ENCODE assay signal across 23 cellular contexts in the genomic region with DNA sequence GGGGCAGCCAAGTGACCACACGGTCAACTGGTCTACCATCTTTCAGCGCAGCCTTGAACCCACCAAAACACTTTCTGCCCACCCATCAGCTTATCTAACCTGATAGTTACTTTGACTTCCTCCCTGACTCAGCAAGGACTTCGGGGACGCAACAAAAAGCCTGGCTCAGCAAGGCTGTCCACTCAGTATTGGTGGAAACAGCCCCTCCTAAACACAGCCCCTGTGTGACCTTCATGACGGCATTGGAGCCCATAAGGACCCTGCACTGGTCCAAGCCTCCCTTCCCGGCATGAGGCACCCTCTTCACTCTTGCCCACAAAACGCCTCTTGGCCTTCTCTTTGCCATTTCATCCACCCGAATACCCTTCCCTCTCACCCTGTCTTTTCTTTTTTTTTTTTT. TPM values are rescaled to one million over a fixed set of nuclear protein-coding genes. Genes with fewer than 3 reads are reported as not detected.
DNase-seq lines count a peak whose midpoint lies in the region; ATAC-seq, FAIRE-seq and TF ChIP-seq lines count a peak whose summit lies in the region.
"Had no signal": no experiment of that assay in that cellular context is flagged by ENCODE, and none has a peak within 500 bp of the region (broad histone marks: within the 10 kb centered on the region; RNA-seq: fewer than 3 reads in every experiment).

No MANE protein-coding gene starts in this region.

- 85% methylated on average over 8 of the region's 8 CpGs for WGBS in liver
- 98% methylated on average over 8 of the region's 8 CpGs for WGBS in HepG2 (ENCODE audit: low lambda C conversion rate)
- WGBS in H1 (ENCODE audit: extremely low coverage in 1 of 2, insufficient coverage in 1 of 2, insufficient read length in 1 of 2, insufficient replicate concordance in 2 of 2, low coverage in 1 of 2, low lambda C conversion rate in 2 of 2, missing lambda C conversion rate in 1 of 2), 2 experiments = 91% methylated on average over 7 of the region's 8 CpGs; no CpG with 5 or more reads in 1 of the 2 experiments

- no peaks in the 10 kb centered on the region for H3K9me3 Mint-ChIP-seq in activated naive CD4-positive, alpha-beta T cell treated with anti-CD3 and anti-CD28 coated beads, Interleukin-2, amount 10 ng/mL, durations not matched to agents 7 days and 5 days
- H3K9me3 Mint-ChIP-seq: CD4-positive, alpha-beta memory T cell had no signal

- CTCF ChIA-PET in HepG2 (lab: Yijun Ruan, JAX; ENCODE audit: low intra/inter-chr PET ratio, low total read pairs) = no interaction called here
- CTCF ChIA-PET in H1 (lab: Charles Lee; ENCODE audit: partially characterized antibody) = interaction anchor here (1.1 kb wide), 1 partner anchor 105 kb away, joined by 3 read pairs; no protein-coding TSS in a partner anchor
- CTCF ChIA-PET in activated naive CD4-positive, alpha-beta T cell treated with anti-CD3 and anti-CD28 coated beads, Interleukin-2, amount 10 ng/mL, durations not matched to agents 7 days and 5 days (lab: Charles Lee) = no interaction called here

- no peak overlapping the region for H3K14ac ChIP-seq in H1 (ENCODE audit: insufficient read length)

- peak overlapping the region; percentile 60; the same call in 1 of the 2 replicates for H2BK12ac ChIP-seq in H1 (ENCODE audit: low read depth, low read length)

- H2AK5ac ChIP-seq in H1 (ENCODE audit: low read depth, low read length) = no peak overlapping the region

- no peak for TF ChIP-seq EP300 in HepG2 (IDR thresholded peaks at IDR 0.05; ENCODE audit: low read depth in 2 of 2, low read length in 2 of 2)
- TF ChIP-seq EP300 in HepG2 (CRISPR knock-in tag; IDR thresholded peaks at IDR 0.05; ENCODE audit: borderline replicate concordance) = no peak
- TF ChIP-seq EP300 in H1 (IDR thresholded peaks at IDR 0.05; ENCODE audit: borderline replicate concordance in 1 of 2, low read depth in 2 of 2, low read length in 2 of 2) = no peak

- FAIRE-seq in HepG2 (lab: Jason Lieb, UNC) (no peak), H1 (lab: Jason Lieb, UNC) (no peak)
- FAIRE-seq: A204.1, GM12892 had no signal

- no peaks in the 10 kb centered on the region; the same call in 1 of the 2 replicates for H3K23me2 ChIP-seq in H1 (ENCODE audit: low read depth, low read length)

- peaks cover 7% of the 10 kb centered on the region for H3K79me1 ChIP-seq in H1 (ENCODE audit: low read depth, low read length)

- no peak overlapping the region for H4K5ac ChIP-seq in H1 (ENCODE audit: insufficient read length, low read depth, low read length)

- H3K36me3 Mint-ChIP-seq in activated naive CD4-positive, alpha-beta T cell treated with anti-CD3 and anti-CD28 coated beads, Interleukin-2, amount 10 ng/mL, durations not matched to agents 7 days and 5 days = no peaks in the 10 kb centered on the region
- H3K36me3 Mint-ChIP-seq: CD4-positive, alpha-beta memory T cell had no signal

- in situ Hi-C loops in HepG2 (cut with HindIII; ENCODE audit: extremely low pct_ligation_motif_present, low pct_unique_long_range_greater_than_20kb) = no loop called here

- H3K4me3 ChIP-seq in liver (ENCODE audit: low read depth in 1 of 3, low read length in 3 of 3) (no peak overlapping the region), HepG2 (replicated peaks in 1 of 3; ENCODE audit: insufficient read depth in 1 of 3, low read depth in 2 of 3, low read length in 3 of 3) (no peak overlapping the region), H1 (ENCODE audit: extremely low read depth in 1 of 4, insufficient read depth in 2 of 4, low read depth in 3 of 4, low read length in 4 of 4) (no peak overlapping the region), parathyroid adenoma (ENCODE audit: low read depth, low read length) (no peak overlapping the region)
- H3K4me3 ChIP-seq: GM23248, Peyer's patch had no signal

- H4K91ac ChIP-seq in H1 (replicated peaks; ENCODE audit: insufficient read length, low read length) = no peak overlapping the region

- POLR2A ChIA-PET in HepG2 (lab: Yijun Ruan, JAX) (no interaction called here), H1 (lab: Charles Lee; ENCODE audit: partially characterized antibody) (interaction anchor here (0.6 kb wide), 1 partner anchor 46 kb away, joined by 3 read pairs; no protein-coding TSS in a partner anchor)

- H3K56ac ChIP-seq in H1 (replicated peaks; ENCODE audit: insufficient read length, low read depth, low read length) = no peak overlapping the region

- peaks cover 0 to 1% (median 0%) of the 10 kb centered on the region in 4 donors for H3K36me3 ChIP-seq in liver (ENCODE audit: control insufficient read depth in 4 of 4, insufficient read depth in 3 of 4, low read depth in 1 of 4, low read length in 3 of 4)
- peaks cover 1 to 5% of the 10 kb centered on the region in 2 experiments; a peak in 3 of 5 replicates for H3K36me3 ChIP-seq in HepG2 (replicated peaks in 1 of 2; ENCODE audit: control insufficient read depth in 1 of 2, insufficient read depth in 2 of 2, low read length in 2 of 2)
- no peaks in the 10 kb centered on the region for H3K36me3 ChIP-seq in H1 (ENCODE audit: control insufficient read depth in 2 of 4, insufficient read depth in 4 of 4, low read length in 3 of 4)
- H3K36me3 ChIP-seq in parathyroid adenoma (ENCODE audit: control insufficient read depth, insufficient read depth, low read length) = no peaks in the 10 kb centered on the region
- H3K36me3 ChIP-seq: Peyer's patch had no signal

- H3K4me3 Mint-ChIP-seq in activated naive CD4-positive, alpha-beta T cell treated with anti-CD3 and anti-CD28 coated beads, Interleukin-2, amount 10 ng/mL, durations not matched to agents 7 days and 5 days = no peak overlapping the region
- H3K4me3 Mint-ChIP-seq: HFFc6 had no signal

- TF ChIP-seq RAD21 in liver (IDR thresholded peaks at IDR 0.05) (no peak), HepG2 (CRISPR knock-in tag; IDR thresholded peaks at IDR 0.05) (no peak), H1 (IDR thresholded peaks at IDR 0.05 in 1 of 2, conservative IDR thresholded peaks at IDR 0.05 in 1 of 2; ENCODE audit: low read depth in 2 of 2, low read length in 2 of 2) (no peak)

- H3K18ac ChIP-seq in H1 (ENCODE audit: extremely low read depth, low read length) = no peak overlapping the region; the same call in 1 of the 2 replicates

- H2BK5ac ChIP-seq in H1 (ENCODE audit: low read depth, low read length) = 0 out of 2 replicates have a peak overlapping the region, but pooled peaks have one; percentile 44

- H3K27me3 ChIP-seq in liver (ENCODE audit: control insufficient read depth in 4 of 4, insufficient read depth in 4 of 4, low read length in 3 of 4) (no peaks in the 10 kb centered on the region), HepG2 (ENCODE audit: control insufficient read depth in 1 of 2, insufficient read depth in 2 of 2, low read length in 2 of 2) (no peaks in the 10 kb centered on the region), H1 (replicated peaks in 1 of 4; ENCODE audit: control insufficient read depth in 3 of 4, extremely low read depth in 1 of 4, insufficient read depth in 3 of 4, low read length in 3 of 4) (no peaks in the 10 kb centered on the region), parathyroid adenoma (ENCODE audit: control insufficient read depth, insufficient read depth, low read length) (no peaks in the 10 kb centered on the region)
- H3K27me3 ChIP-seq: Peyer's patch had no signal

- H2AFZ ChIP-seq in HepG2 (ENCODE audit: low read length) (no peak overlapping the region), H1 (ENCODE audit: low read length) (no peak overlapping the region), parathyroid adenoma (peak overlapping the region; percentile 11)
- H2AFZ ChIP-seq: GM23248 had no signal

- no peak for DNase-seq in HepG2 (ENCODE audit: low spot score)
- DNase-seq in H1 (ENCODE audit: low read depth in 1 of 2, low spot score in 2 of 2) = no peak
- no peak for DNase-seq in activated naive CD4-positive, alpha-beta T cell treated with anti-CD3 and anti-CD28 coated beads, Interleukin-2, amount 10 ng/mL, durations not matched to agents 7 days and 5 days
- DNase-seq in NCI-H2107 treated with DMSO at 0.1 percent for 48 hours (lab: John Stamatoyannopoulos, UW; ENCODE audit: unreplicated experiment) = no peak
- no peak for DNase-seq in NCI-H187 treated with DMSO at 0.1 percent for 48 hours (lab: John Stamatoyannopoulos, UW)
- DNase-seq: CD4-positive, alpha-beta memory T cell; DMS79; GM23248; HFFc6; MM.1S; NCI-H1105; NCI-H1694 treated with DMSO at 0.1 percent for 48 hours; NCI-H2171; NCI-H82; Peyer's patch; SHP77 treated with DMSO at 0.1 percent for 48 hours had no signal

- no peak overlapping the region for H2BK120ac ChIP-seq in H1 (replicated peaks; ENCODE audit: low read depth, low read length)

- H3K4me2 ChIP-seq in HepG2 (ENCODE audit: low read depth, low read length) = no peak overlapping the region
- no peak overlapping the region for H3K4me2 ChIP-seq in H1 (ENCODE audit: insufficient read depth in 1 of 2, low read depth in 2 of 2, low read length in 2 of 2)
- peak overlapping the region; percentile 55 for H3K4me2 ChIP-seq in parathyroid adenoma (ENCODE audit: low read length)
- H3K4me2 ChIP-seq: KMS-11 had no signal

- intact Hi-C loops in HepG2 (cut with micrococcal nuclease; ENCODE audit: unreplicated experiment) = no loop called here

- H3K23ac ChIP-seq in H1 (ENCODE audit: insufficient read length) = no peak overlapping the region

- peak overlapping the region; percentile 60 to 61 for H3K27ac ChIP-seq in liver (ENCODE audit: low read depth in 1 of 2, low read length in 2 of 2)
- no peak overlapping the region for H3K27ac ChIP-seq in HepG2 (ENCODE audit: extremely low read length, insufficient read depth, low read length)
- H3K27ac ChIP-seq in H1 (ENCODE audit: low read depth, low read length) = no peak overlapping the region
- peak overlapping the region; percentile 30 for H3K27ac ChIP-seq in parathyroid adenoma
- H3K27ac ChIP-seq: GM23248, HL-60, KMS-11, Peyer's patch had no signal

- TF ChIP-seq CTCF in liver (IDR thresholded peaks at IDR 0.05; ENCODE audit: low read depth, low read length, missing input control) = no peak
- no peak for TF ChIP-seq CTCF in HepG2 (CRISPR knock-in tag; IDR thresholded peaks at IDR 0.05)
- no peak for TF ChIP-seq CTCF in H1 (IDR thresholded peaks at IDR 0.05; ENCODE audit: control extremely low read depth in 1 of 3, insufficient read depth in 1 of 3, low read depth in 1 of 3, low read length in 3 of 3)
- TF ChIP-seq CTCF in parathyroid adenoma (IDR thresholded peaks at IDR 0.05) = no peak

- H4K20me1 ChIP-seq in HepG2 (ENCODE audit: insufficient read depth, low read length) (peaks cover 38% of the 10 kb centered on the region), H1 (replicated peaks in 1 of 2; ENCODE audit: control insufficient read depth in 1 of 2, insufficient read depth in 2 of 2, low read length in 2 of 2) (peaks cover 0 to 3% of the 10 kb centered on the region in 2 experiments)

- no peak for TF ChIP-seq POLR2A in HepG2 (IDR thresholded peaks at IDR 0.05; ENCODE audit: insufficient read depth in 1 of 2, low read depth in 2 of 2, low read length in 2 of 2)
- TF ChIP-seq POLR2A in H1 (IDR thresholded peaks at IDR 0.05; ENCODE audit: control extremely low read depth in 1 of 2, low read depth in 2 of 2, low read length in 2 of 2) = no peak

- H3K9me3 ChIP-seq in liver (ENCODE audit: control insufficient read depth in 4 of 4, low read length in 3 of 4) (no peaks in the 10 kb centered on the region), HepG2 (ENCODE audit: low read length) (no peaks in the 10 kb centered on the region), H1 (ENCODE audit: insufficient read depth in 2 of 2, low read depth in 1 of 2, low read length in 1 of 2) (no peaks in the 10 kb centered on the region), parathyroid adenoma (ENCODE audit: control insufficient read depth, low read length) (no peaks in the 10 kb centered on the region)
- H3K9me3 ChIP-seq: Peyer's patch had no signal

- H3K79me2 ChIP-seq in HepG2 (ENCODE audit: insufficient read depth, low read length) = peaks cover 30% of the 10 kb centered on the region
- H3K79me2 ChIP-seq in H1 (ENCODE audit: control insufficient read depth in 1 of 2, insufficient read depth in 2 of 2, low read length in 2 of 2) = peaks cover 0 to 19% of the 10 kb centered on the region in 2 experiments; a peak in 2 of 4 replicates
- H3K79me2 ChIP-seq in parathyroid adenoma = peaks cover 45% of the 10 kb centered on the region

- no peaks in the 10 kb centered on the region for H3K4me1 Mint-ChIP-seq in activated naive CD4-positive, alpha-beta T cell treated with anti-CD3 and anti-CD28 coated beads, Interleukin-2, amount 10 ng/mL, durations not matched to agents 7 days and 5 days
- H3K4me1 Mint-ChIP-seq: CD4-positive, alpha-beta memory T cell had no signal

- 0 out of 2 replicates have a peak overlapping the region, but pooled peaks have one; percentile 29 for H2BK15ac ChIP-seq in H1 (ENCODE audit: low read length)

- ATAC-seq in HepG2 = no peak
- ATAC-seq in HG03097 (IDR thresholded peaks at IDR 0.05; ENCODE audit: low FRiP score, unreplicated experiment) = no peak

- no peak overlapping the region for H2BK20ac ChIP-seq in H1 (ENCODE audit: low read length)

- BruUV-seq in HepG2 (replicated peaks; lab: Mats Ljungman, UMichigan) = no TSS peak

- no peak overlapping the region for H3K4ac ChIP-seq in H1 (replicated peaks; ENCODE audit: insufficient read length, low read depth, low read length)

- peaks cover 13% of the 10 kb centered on the region for H3K27me3 Mint-ChIP-seq in activated naive CD4-positive, alpha-beta T cell treated with anti-CD3 and anti-CD28 coated beads, Interleukin-2, amount 10 ng/mL, durations not matched to agents 7 days and 5 days

- H3K9ac ChIP-seq in liver (ENCODE audit: low read depth in 1 of 2, low read length in 2 of 2) (no peak overlapping the region), HepG2 (ENCODE audit: insufficient read depth, low read depth, low read length) (no peak overlapping the region), H1 (replicated peaks in 1 of 4; ENCODE audit: extremely low read depth in 1 of 4, low read depth in 3 of 4, low read length in 3 of 4) (no peak overlapping the region), parathyroid adenoma (no peak overlapping the region)
- H3K9ac ChIP-seq: GM23248, KMS-11 had no signal

- H3K4me1 ChIP-seq in liver (ENCODE audit: control insufficient read depth in 4 of 4, insufficient read depth in 4 of 4, low read length in 3 of 4) = peaks cover 0 to 4% (median 2%) of the 10 kb centered on the region in 4 donors
- H3K4me1 ChIP-seq in HepG2 (ENCODE audit: insufficient read depth, low read length) = peaks cover 16% of the 10 kb centered on the region
- peaks cover 0 to 6% (median 3%) of the 10 kb centered on the region in 4 experiments; a peak in 4 of 7 replicates for H3K4me1 ChIP-seq in H1 (replicated peaks in 1 of 4; ENCODE audit: control insufficient read depth in 3 of 4, insufficient read depth in 4 of 4, low read length in 3 of 4)
- peaks cover 4% of the 10 kb centered on the region for H3K4me1 ChIP-seq in parathyroid adenoma
- H3K4me1 ChIP-seq: Peyer's patch had no signal

- H3K27ac Mint-ChIP-seq in activated naive CD4-positive, alpha-beta T cell treated with anti-CD3 and anti-CD28 coated beads, Interleukin-2, amount 10 ng/mL, durations not matched to agents 7 days and 5 days = no peak overlapping the region
- H3K27ac Mint-ChIP-seq: HFFc6 had no signal

- no peak overlapping the region; the same call in 1 of the 2 replicates for H4K8ac ChIP-seq in H1 (ENCODE audit: extremely low read depth, insufficient read depth, low read length)

RNA-seq across cellular contexts. Expression of a gene that starts 39.1 kb away (rescaled TPM):
- total RNA-seq in liver (10 to 100 TPM; 68.5 to 97.5 TPM), HepG2 (2016; rRNA removed; fragmentation: Illumina TruSeq; extraction: Trizol) (13.6 and 24.2 TPM in 2 replicates)
- polyA plus RNA-seq in liver (10 to 100 TPM; 16.5 to 33.0 TPM), HepG2 (2011; rRNA removed) (25.7 and 29.8 TPM in 2 replicates), H1 (2011; rRNA removed) (13.1 and 23.0 TPM in 2 replicates)
- total RNA-seq in HepG2 (2016; cell fraction: cytosol; rRNA removed; fragmentation: Illumina TruSeq; extraction: Trizol; ENCODE audit: low read depth) = 3.7 and 4.3 TPM in 2 replicates
- total RNA-seq in HepG2 (2016; cell fraction: insoluble cytoplasmic fraction; rRNA removed; fragmentation: Illumina TruSeq; extraction: Trizol) = 10.6 and 24.2 TPM in 2 replicates
- total RNA-seq in HepG2 (2016; cell fraction: membrane; rRNA removed; fragmentation: Illumina TruSeq; extraction: Trizol) = 5.3 and 5.7 TPM in 2 replicates
- total RNA-seq in HepG2 (2016; cell fraction: nucleus; rRNA removed; fragmentation: Illumina TruSeq; extraction: Trizol) = 32.3 TPM in 2 replicates
- 12.7 and 15.7 TPM in 2 replicates for polyA plus RNA-seq in HepG2 (2011; cell fraction: cytosol; rRNA removed)
- 46.8 and 48.9 TPM in 2 replicates for polyA plus RNA-seq in HepG2 (2011; cell fraction: nucleus; rRNA removed)
- 33.3 and 35.1 TPM in 2 replicates for polyA plus RNA-seq in HepG2 (2012)
- 0.49 and 0.50 TPM in 2 replicates for polyA plus RNA-seq in HepG2 (2016; cell fraction: cytosol; fragmentation: Illumina TruSeq; extraction: Trizol; ENCODE audit: low read depth)
- polyA plus RNA-seq in HepG2 (2016; cell fraction: insoluble cytoplasmic fraction; fragmentation: Illumina TruSeq; extraction: Trizol; ENCODE audit: low read depth) = 5.1 and 6.7 TPM in 2 replicates
- polyA plus RNA-seq in HepG2 (2016; cell fraction: membrane; fragmentation: Illumina TruSeq; extraction: Trizol; ENCODE audit: low read depth) = 1.0 and 1.2 TPM in 2 replicates
- 27.7 and 30.4 TPM in 2 replicates for polyA plus RNA-seq in HepG2 (2016; cell fraction: nucleus; fragmentation: Illumina TruSeq; extraction: Trizol; ENCODE audit: insufficient read depth, low read depth)
- polyA minus RNA-seq in HepG2 (2011; rRNA and poly(A)+ RNA removed; ENCODE audit: low replicate concordance) = 33.9 and 244 TPM in 2 replicates
- polyA minus RNA-seq in HepG2 (2011; cell fraction: cytosol; rRNA and poly(A)+ RNA removed) = 55.0 and 72.8 TPM in 2 replicates
- 105 and 154 TPM in 2 replicates for polyA minus RNA-seq in HepG2 (2011; cell fraction: nucleus; rRNA and poly(A)+ RNA removed)
- total RNA-seq in H1 (2021; fragmentation: NEBNext Ultra II Directional; extraction: Animal tissue kit (Norgen Biotek cat#: 25700)) = 48.7 and 51.0 TPM in 2 replicates
- 14.0 TPM for polyA plus RNA-seq in H1 (2011; cell fraction: cytosol; rRNA removed)
- 67.6 TPM for polyA plus RNA-seq in H1 (2011; cell fraction: nucleus; rRNA removed)
- polyA plus RNA-seq in H1 (2012, experiment 1 of 2) = 19.9 to 25.1 TPM (median 21.9 TPM) in 4 replicates
- polyA plus RNA-seq in H1 (2012, experiment 2 of 2) = 2.9 TPM
- 21.5 TPM for polyA plus RNA-seq in H1 (2013, experiment 1 of 2)
- 20.9 TPM for polyA plus RNA-seq in H1 (2013, experiment 2 of 2)
- 137 and 179 TPM in 2 replicates for polyA minus RNA-seq in H1 (2011; rRNA and poly(A)+ RNA removed)
- 53.8 TPM for polyA minus RNA-seq in H1 (2011; cell fraction: cytosol; rRNA and poly(A)+ RNA removed)
- polyA minus RNA-seq in H1 (2011; cell fraction: nucleus; rRNA and poly(A)+ RNA removed) = 71.7 TPM

Comparison
In these comparisons a context has a peak if more than half of its experiments do, and no peak if none do; other contexts are left out.
1. H3K27ac ChIP-seq: peak in liver (2 of 2) and parathyroid adenoma (single experiment); none in HepG2 (single experiment) and H1 (single experiment).